2 cellular contexts compared by ENCODE assay signal in genomic region chr1:248847956-248848561, GRCh38.
TF ChIP-seq lines count a peak whose summit lies in the region.

No MANE protein-coding gene starts in this region.

TF ChIP-seq in HepG2, 621 proteins besides CTCF, POLR2A, EP300 and RAD21:
- TF ChIP-seq ZHX1 (CRISPR knock-in tag; IDR thresholded peaks at IDR 0.05; ENCODE audit: low read depth) (0 out of 2 replicates have a peak, but pooled peaks have one; percentile 15), MIER3 (CRISPR knock-in tag; IDR thresholded peaks at IDR 0.05; ENCODE audit: borderline replicate concordance) (no peak), AGO2 (optimal IDR thresholded peaks at IDR 0.05; ENCODE audit: low read depth, low read length) (peak; percentile 84), BRF2 (CRISPR knock-in tag; IDR thresholded peaks at IDR 0.05) (no peak), RBFOX2 (IDR thresholded peaks at IDR 0.05; ENCODE audit: low read depth, low read length) (peak; percentile 70), ZC3H13 (CRISPR knock-in tag; IDR thresholded peaks at IDR 0.05) (peak; percentile 71; the same call in 1 of the 2 replicates)

TF ChIP-seq in GM12878, 131 proteins besides CTCF, POLR2A, EP300 and RAD21:
- TF ChIP-seq BCL3 (IDR thresholded peaks at IDR 0.05; ENCODE audit: borderline replicate concordance, insufficient read depth, low read depth, low read length, poor library complexity, severe bottlenecking): peak; percentile 14
- TF ChIP-seq BCL11A (IDR thresholded peaks at IDR 0.05; ENCODE audit: low read depth, low read length): no peak
TF ChIP-seq in GM12878: peak in this region for 1.
